Comparison of ENCODE assay signal across 13 cellular contexts in the genomic region with DNA sequence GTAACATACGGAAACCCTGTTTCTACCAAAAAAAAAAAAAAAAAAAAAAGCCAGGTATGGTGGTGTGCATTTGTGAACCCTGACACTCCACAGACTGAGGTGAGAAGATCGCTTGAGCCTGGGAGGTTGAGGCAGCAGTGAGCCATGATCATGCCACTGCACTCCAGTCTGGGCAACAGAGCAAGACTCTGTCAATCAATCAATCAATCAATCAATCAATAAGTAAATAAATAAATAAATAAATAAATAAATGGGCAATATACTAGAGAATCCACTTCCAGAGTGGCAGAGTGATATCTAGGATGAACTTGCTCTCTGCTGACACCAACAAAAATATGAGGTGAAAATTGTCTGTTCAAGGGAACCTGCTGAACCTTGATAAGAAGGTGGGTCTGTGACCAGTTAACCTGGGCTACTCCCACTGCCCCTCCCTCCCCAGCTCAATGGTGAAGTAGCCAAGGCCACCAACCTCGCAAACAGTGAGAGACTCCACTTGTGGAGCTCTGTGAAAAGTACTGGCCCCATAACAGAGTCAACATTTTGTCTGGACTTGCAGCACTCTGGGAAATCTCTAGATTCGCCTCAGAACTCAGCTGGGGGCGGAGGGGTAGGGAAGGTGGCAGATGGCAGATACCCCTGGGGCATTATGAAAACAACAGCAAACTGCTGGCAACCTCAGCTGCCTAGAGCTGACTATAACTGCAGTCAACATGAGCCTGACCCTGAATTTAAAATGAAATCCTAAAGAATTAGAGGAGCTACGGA.
"Had no signal": no experiment of that assay in that cellular context is flagged by ENCODE, and none has a peak within 500 bp of the region (broad histone marks: within the 10 kb centered on the region; RNA-seq: fewer than 3 reads in every experiment).

No MANE protein-coding gene starts in this region.

- DNase-seq: activated CD4-positive, alpha-beta T cell treated with anti-CD3 and anti-CD28 coated beads for 1 hour; activated CD4-positive, alpha-beta T cell treated with anti-CD3 and anti-CD28 coated beads, Interleukin-2, amount 50 U/mL, for 48 hours; activated CD8-positive, alpha-beta memory T cell treated with anti-CD3 and anti-CD28 coated beads, Interleukin-2, amount 10 ng/mL, durations not matched to agents 7 days and 5 days; activated effector memory CD4-positive, alpha-beta T cell treated with Interleukin-2 at 50 U/mL for 16 hours; activated T-cell treated with anti-CD3 and anti-CD28 coated beads, Interleukin-2, amount 50 U/mL, for 4 hours; naive thymus-derived CD8-positive, alpha-beta T cell; psoas muscle; right lobe of liver; T-helper 1 cell; T1000 had no signal

- ATAC-seq: activated CD8-positive, alpha-beta memory T cell treated with anti-CD3 and anti-CD28 coated beads, Interleukin-2, amount 10 ng/mL, durations not matched to agents 7 days and 5 days; activated T-cell treated with anti-CD3 and anti-CD28 coated beads, Interleukin-2, amount 50 U/mL, for 4 hours; left lung; naive thymus-derived CD8-positive, alpha-beta T cell; psoas muscle; right lobe of liver; stimulated activated naive CD8-positive, alpha-beta T cell treated with anti-CD3 and anti-CD28 coated beads, Interleukin-15, amount 100 ng/mL, for 72 hours had no signal

- H3K36me3 Mint-ChIP-seq: activated CD8-positive, alpha-beta memory T cell treated with anti-CD3 and anti-CD28 coated beads, Interleukin-2, amount 10 ng/mL, durations not matched to agents 7 days and 5 days; activated naive CD4-positive, alpha-beta T cell treated with anti-CD3 and anti-CD28 coated beads, Interleukin-2, amount 50 U/mL, for 24 hours had no signal

- H3K27ac Mint-ChIP-seq: activated CD8-positive, alpha-beta memory T cell treated with anti-CD3 and anti-CD28 coated beads, Interleukin-2, amount 10 ng/mL, durations not matched to agents 7 days and 5 days; activated naive CD4-positive, alpha-beta T cell treated with anti-CD3 and anti-CD28 coated beads, Interleukin-2, amount 50 U/mL, for 24 hours; stimulated activated naive CD8-positive, alpha-beta T cell treated with anti-CD3 and anti-CD28 coated beads, Interleukin-15, amount 100 ng/mL, for 72 hours had no signal

- H3K4me3 Mint-ChIP-seq: activated CD8-positive, alpha-beta memory T cell treated with anti-CD3 and anti-CD28 coated beads, Interleukin-2, amount 10 ng/mL, durations not matched to agents 7 days and 5 days; activated naive CD4-positive, alpha-beta T cell treated with anti-CD3 and anti-CD28 coated beads, Interleukin-2, amount 50 U/mL, for 24 hours; activated T-cell treated with anti-CD3 and anti-CD28 coated beads, Interleukin-2, amount 50 U/mL, for 4 hours; naive thymus-derived CD8-positive, alpha-beta T cell; stimulated activated naive CD8-positive, alpha-beta T cell treated with anti-CD3 and anti-CD28 coated beads, Interleukin-15, amount 100 ng/mL, for 72 hours had no signal
